16 cellular contexts compared by ENCODE assay signal in genomic region chr6:83472767-83473166, GRCh38. TPM values are rescaled to one million over a fixed set of nuclear protein-coding genes. Genes with fewer than 3 reads are reported as not detected.
"Had no signal": no experiment of that assay in that cellular context is flagged by ENCODE, and none has a peak within 500 bp of the region (broad histone marks: within the 10 kb centered on the region; RNA-seq: fewer than 3 reads in every experiment).

No MANE protein-coding gene starts in this region.

- H3K36me3 Mint-ChIP-seq: natural killer cell had no signal

- H3K27ac Mint-ChIP-seq: natural killer cell had no signal

- H3K36me3 ChIP-seq: pancreas, prostate gland, sigmoid colon had no signal

- H3K4me3 Mint-ChIP-seq: central memory CD8-positive, alpha-beta T cell; natural killer cell; neural crest cell had no signal

- H3K4me2 ChIP-seq: hepatocyte had no signal

- H3K79me2 ChIP-seq: hepatocyte had no signal

- H2AFZ ChIP-seq: hepatocyte had no signal

- H3K9me3 Mint-ChIP-seq: central memory CD8-positive, alpha-beta T cell; natural killer cell; neural crest cell had no signal

- H3K27me3 Mint-ChIP-seq: central memory CD8-positive, alpha-beta T cell had no signal

- H3K27me3 ChIP-seq: hepatocyte, pancreas, sigmoid colon had no signal

- H3K4me1 ChIP-seq: pancreas, prostate gland, sigmoid colon had no signal

- H3K9me3 ChIP-seq: pancreas, prostate gland, sigmoid colon had no signal

- H3K4me1 Mint-ChIP-seq: central memory CD8-positive, alpha-beta T cell; neural crest cell had no signal

- DNase-seq: cortex of kidney; effector memory CD4-positive, alpha-beta T cell; left colon; mammary epithelial cell; natural killer cell; pancreas; sigmoid colon; small intestine; stimulated activated CD4-positive, alpha-beta T cell treated with anti-CD3 and anti-CD28 coated beads, Interleukin-12 subunit alpha, Interleukin-12 subunit beta, amount 100 ng/mL, for 4 hours; stimulated activated naive CD4-positive, alpha-beta T cell treated with Interleukin-2 at 50 U/mL for 16 hours; trophoblast cell had no signal

- ATAC-seq: esophagus mucosa, left colon, natural killer cell, pancreas had no signal

- H3K4me3 ChIP-seq: hepatocyte, pancreas, prostate gland, sigmoid colon had no signal

- H3K27ac ChIP-seq: hepatocyte, pancreas, prostate gland, sigmoid colon had no signal

RNA-seq across cellular contexts. Expression of gene PRSS35, which starts 39.6 kb away (rescaled TPM):
- total RNA-seq: esophagus mucosa, left colon, natural killer cell had no signal
